23 cellular contexts compared by ENCODE assay signal in the genomic region with DNA sequence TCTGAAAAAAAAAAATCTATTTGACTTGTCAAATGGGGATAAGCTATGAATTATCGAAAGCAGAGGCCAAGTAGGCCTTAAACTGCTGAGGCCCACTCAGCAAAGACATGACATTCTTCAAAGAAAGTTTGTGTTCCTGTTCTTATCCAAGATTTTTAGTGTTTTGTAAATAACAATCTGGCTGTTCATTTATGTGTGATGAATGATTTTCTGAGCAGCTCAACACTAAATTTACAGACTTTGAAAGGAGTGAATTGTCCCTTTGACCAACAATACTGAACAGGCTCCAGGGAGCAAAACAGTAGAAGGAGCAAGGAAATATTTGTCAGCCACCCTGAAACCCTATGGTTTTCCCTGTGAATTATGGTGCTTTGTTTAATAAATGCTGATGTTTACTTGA.
"Had no signal": no experiment of that assay in that cellular context is flagged by ENCODE, and none has a peak within 500 bp of the region (broad histone marks: within the 10 kb centered on the region; RNA-seq: fewer than 3 reads in every experiment).

No MANE protein-coding gene starts in this region.

- H3K27ac ChIP-seq: epithelial cell of prostate, foreskin keratinocyte, neutrophil, parathyroid adenoma, prostate gland, right atrium auricular region, stomach, thyroid gland had no signal

- H3K36me3 ChIP-seq: neutrophil, prostate gland, right atrium auricular region, stomach, thyroid gland had no signal

- H3K9me3 ChIP-seq: mucosa of descending colon, prostate gland, thyroid gland had no signal

- H3K9ac ChIP-seq: parathyroid adenoma had no signal

- DNase-seq: cortex of kidney; foreskin keratinocyte; mesenchymal stem cell; mucosa of descending colon; naive B cell; stimulated activated CD4-positive, alpha-beta T cell treated with anti-CD3 and anti-CD28 coated beads, Interleukin-2, amount 100 ng/mL, for 24 hours; stimulated activated CD4-positive, alpha-beta T cell treated with anti-CD3 and anti-CD28 coated beads, Interleukin-4, amount 100 ng/mL, for 24 hours; stimulated activated naive CD4-positive, alpha-beta T cell treated with Interleukin-2 at 50 U/mL for 16 hours; stomach; thyroid gland had no signal

- ATAC-seq: esophagus mucosa; foreskin keratinocyte; left lobe of liver; mucosa of descending colon; natural killer cell treated with Interleukin-12 subunit alpha and Interleukin-12 subunit beta and Interleukin-15 and Interleukin-18, amount 100 ng/mL, for 72 hours; sciatic nerve; stimulated activated effector memory CD8-positive, alpha-beta T cell treated with anti-CD3 and anti-CD28 coated beads, Interleukin-12 subunit alpha, Interleukin-12 subunit beta, amount 100 ng/mL, for 72 hours had no signal

- H2AFZ ChIP-seq: parathyroid adenoma had no signal

- H3K27me3 ChIP-seq: foreskin keratinocyte, neutrophil, right atrium auricular region, stomach, thyroid gland had no signal

- H3K4me1 ChIP-seq: foreskin keratinocyte, parathyroid adenoma, prostate gland, right atrium auricular region, stomach, thyroid gland had no signal

- H3K4me3 ChIP-seq: lung, mucosa of descending colon, prostate gland, right atrium auricular region, stomach, thyroid gland had no signal

- FAIRE-seq: keratinocyte, urothelium cell line had no signal

- H3K79me2 ChIP-seq: parathyroid adenoma had no signal
